Comparison of ENCODE assay signal across 25 cellular contexts in the genomic region with DNA sequence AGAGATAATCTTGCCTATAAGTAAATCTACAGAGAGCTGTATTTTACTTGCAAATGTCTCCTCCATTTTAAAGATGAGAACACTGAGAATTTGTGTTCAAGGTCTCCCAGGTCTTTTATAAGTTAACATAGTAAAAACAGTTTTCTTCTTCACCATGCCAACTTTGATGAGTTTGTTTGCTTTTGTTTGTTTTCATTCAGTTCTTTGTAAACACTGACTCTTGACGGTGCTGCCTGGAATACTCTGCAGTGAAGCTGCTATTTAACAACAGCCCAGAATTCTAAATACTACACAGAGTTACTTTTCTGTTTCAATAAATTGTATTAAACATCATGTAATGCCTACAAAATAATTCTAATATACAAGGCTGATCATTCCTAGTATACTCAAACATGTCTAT. TPM values are rescaled to one million over a fixed set of nuclear protein-coding genes. Genes with fewer than 3 reads are reported as not detected.
A peak's percentile ranks its signal among the peaks of the same experiment; 100 is the strongest.
DNase-seq lines count a peak whose midpoint lies in the region; ATAC-seq, FAIRE-seq and TF ChIP-seq lines count a peak whose summit lies in the region.
"Had no signal": no experiment of that assay in that cellular context is flagged by ENCODE, and none has a peak within 500 bp of the region (broad histone marks: within the 10 kb centered on the region; RNA-seq: fewer than 3 reads in every experiment).

No MANE protein-coding gene starts in this region.

- TF ChIP-seq RAD21 in A549 (conservative IDR thresholded peaks at IDR 0.05 in 1 of 2, IDR thresholded peaks at IDR 0.05 in 1 of 2) = no peak

- H4K91ac ChIP-seq in mesenchymal stem cell (ENCODE audit: low read length) (no peak overlapping the region), neuronal stem cell (ENCODE audit: low read depth, low read length, poor library complexity) (no peak overlapping the region)

- no peak overlapping the region for H3K9ac ChIP-seq in mesenchymal stem cell (ENCODE audit: low read length)
- no peak overlapping the region for H3K9ac ChIP-seq in neuronal stem cell (ENCODE audit: low read depth, low read length, poor library complexity)
- H3K9ac ChIP-seq: BLaER1 treated with 17β-estradiol and CSF1 and Interleukin-3, amounts not matched to agents 10 nM and 100 nM had no signal

- H2BK12ac ChIP-seq in mesenchymal stem cell (ENCODE audit: low read length in 2 of 2) (no peak overlapping the region), neuronal stem cell (ENCODE audit: low read length) (no peak overlapping the region)

- TF ChIP-seq EP300 in A549 (IDR thresholded peaks at IDR 0.05) = no peak

- H3K9me3 ChIP-seq in A549 = no peaks in the 10 kb centered on the region
- no peaks in the 10 kb centered on the region for H3K9me3 ChIP-seq in left lung
- H3K9me3 ChIP-seq in mesenchymal stem cell (ENCODE audit: control insufficient read depth, low read length) = no peaks in the 10 kb centered on the region
- no peaks in the 10 kb centered on the region for H3K9me3 ChIP-seq in neuronal stem cell (replicated peaks in 1 of 2; ENCODE audit: control insufficient read depth in 2 of 2, insufficient read depth in 1 of 2, low read depth in 1 of 2, low read length in 2 of 2)
- H3K9me3 ChIP-seq: BLaER1 treated with 17β-estradiol and CSF1 and Interleukin-3, amounts not matched to agents 10 nM and 100 nM; Caco-2 had no signal

- CTCF ChIA-PET in A549 (lab: Yijun Ruan, JAX) = interaction anchor here (0.9 to 2.8 kb wide), 3 partner anchors 11 to 125 kb away, joined by 3 to 18 read pairs (median 3); no protein-coding TSS in a partner anchor

- H3K4me2 ChIP-seq in A549 (peak overlapping the region; percentile 52), mesenchymal stem cell (ENCODE audit: low read length, poor library complexity, severe bottlenecking) (no peak overlapping the region), neuronal stem cell (ENCODE audit: insufficient read depth, low read length, poor library complexity, severe bottlenecking) (no peak overlapping the region)

- no peak overlapping the region for H3K4me3 Mint-ChIP-seq in progenitor cell of endocrine pancreas (ENCODE audit: low read depth)
- H3K4me3 Mint-ChIP-seq: CD8-positive, alpha-beta T cell had no signal

- H3K4me3 ChIP-seq in A549 = no peak overlapping the region
- H3K4me3 ChIP-seq in left lung = no peak overlapping the region
- H3K4me3 ChIP-seq in mesenchymal stem cell (ENCODE audit: insufficient read depth in 1 of 2, low read depth in 1 of 2, low read length in 2 of 2) = no peak overlapping the region
- H3K4me3 ChIP-seq in neuronal stem cell (ENCODE audit: low read length in 2 of 2) = no peak overlapping the region
- H3K4me3 ChIP-seq: BLaER1 treated with 17β-estradiol and CSF1 and Interleukin-3, amounts not matched to agents 10 nM and 100 nM had no signal

- POLR2A ChIA-PET in A549 (lab: Yijun Ruan, JAX) = no interaction called here

- peaks cover 24% of the 10 kb centered on the region for H3K4me1 Mint-ChIP-seq in progenitor cell of endocrine pancreas (ENCODE audit: low read depth)

- FAIRE-seq in A549 (lab: Jason Lieb, UNC) = peak; percentile 51
- FAIRE-seq: A204.1, H54 had no signal

- 4% methylated on average over 1 of the region's 1 CpG for WGBS in A549 (ENCODE audit: missing lambda C conversion rate)
- no CpG with 5 or more reads among the region's 1 CpG for WGBS in mesenchymal stem cell
- WGBS in neuronal stem cell (ENCODE audit: extremely low coverage in 2 of 2, insufficient read length in 2 of 2, insufficient replicate concordance in 1 of 2), 2 donors = no CpG with 5 or more reads among the region's 1 CpG

- H3K27me3 ChIP-seq in left lung (no peaks in the 10 kb centered on the region), mesenchymal stem cell (ENCODE audit: control insufficient read depth in 1 of 2, insufficient read depth in 1 of 2, low read length in 2 of 2) (no peaks in the 10 kb centered on the region), neuronal stem cell (ENCODE audit: control insufficient read depth in 3 of 3, insufficient read depth in 3 of 3, low read depth in 1 of 3, low read length in 3 of 3) (no peaks in the 10 kb centered on the region)
- H3K27me3 ChIP-seq: BLaER1 treated with 17β-estradiol and CSF1 and Interleukin-3, amounts not matched to agents 10 nM and 100 nM had no signal

- no peak overlapping the region for H3K4ac ChIP-seq in mesenchymal stem cell (ENCODE audit: low read depth in 1 of 2, low read length in 2 of 2)
- H3K4ac ChIP-seq in neuronal stem cell (ENCODE audit: low read length) = no peak overlapping the region

- H4K8ac ChIP-seq in mesenchymal stem cell (ENCODE audit: low read length) (no peak overlapping the region), neuronal stem cell (ENCODE audit: low read depth, low read length) (no peak overlapping the region)

- no peaks in the 10 kb centered on the region for H3K9me3 Mint-ChIP-seq in progenitor cell of endocrine pancreas (ENCODE audit: low read depth)
- H3K9me3 Mint-ChIP-seq: CD8-positive, alpha-beta T cell had no signal

- H3K36me3 ChIP-seq in left lung (peaks cover 3 to 40% of the 10 kb centered on the region in 2 donors), mesenchymal stem cell (ENCODE audit: control insufficient read depth in 1 of 2, insufficient read depth in 2 of 2, low read depth in 1 of 2, low read length in 2 of 2) (peaks cover 23 to 97% of the 10 kb centered on the region in 2 experiments), neuronal stem cell (replicated peaks in 1 of 2; ENCODE audit: control insufficient read depth in 2 of 2, insufficient read depth in 2 of 2, low read length in 2 of 2) (peaks cover 11 to 100% of the 10 kb centered on the region in 2 donors)

- no peak overlapping the region for H3K23ac ChIP-seq in mesenchymal stem cell (ENCODE audit: low read length in 2 of 2)
- H3K23ac ChIP-seq in neuronal stem cell (ENCODE audit: low read depth, low read length, poor library complexity) = no peak overlapping the region

- H2AK5ac ChIP-seq in mesenchymal stem cell (ENCODE audit: low read length, severe bottlenecking) (no peak overlapping the region), neuronal stem cell (ENCODE audit: low read depth, low read length) (no peak overlapping the region)

- no peak for TF ChIP-seq POLR2A in A549 (IDR thresholded peaks at IDR 0.05; ENCODE audit: low read length)

- H2BK15ac ChIP-seq in mesenchymal stem cell (ENCODE audit: low read depth, poor library complexity, severe bottlenecking) (no peak overlapping the region), neuronal stem cell (ENCODE audit: low read length) (no peak overlapping the region)

- no peak overlapping the region for H2BK120ac ChIP-seq in mesenchymal stem cell (ENCODE audit: low read depth, low read length)
- H2BK120ac ChIP-seq in neuronal stem cell (ENCODE audit: low read depth, low read length) = no peak overlapping the region

- H3K79me1 ChIP-seq in mesenchymal stem cell (replicated peaks; ENCODE audit: low read length, poor library complexity, severe bottlenecking) (peaks cover 25% of the 10 kb centered on the region), neuronal stem cell (ENCODE audit: low read depth, low read length) (no peaks in the 10 kb centered on the region)

- no peak overlapping the region for H2BK5ac ChIP-seq in mesenchymal stem cell (ENCODE audit: low read depth, low read length, poor library complexity, severe bottlenecking)
- no peak overlapping the region for H2BK5ac ChIP-seq in neuronal stem cell (ENCODE audit: low read length)

- no peak for TF ChIP-seq CTCF in A549 (IDR thresholded peaks at IDR 0.05)
- no peak for TF ChIP-seq CTCF in left lung (IDR thresholded peaks at IDR 0.05)
- no peak for TF ChIP-seq CTCF in progenitor cell of endocrine pancreas (IDR thresholded peaks at IDR 0.05; ENCODE audit: unreplicated experiment)

- no peaks in the 10 kb centered on the region for H3K27me3 Mint-ChIP-seq in progenitor cell of endocrine pancreas

- H2AFZ ChIP-seq in mesenchymal stem cell (ENCODE audit: low read depth, low read length) (no peak overlapping the region), neuronal stem cell (ENCODE audit: low read length) (no peak overlapping the region)

- intact Hi-C loops in left lung (cut with DNase I) = no loop called here

- H3K14ac ChIP-seq in mesenchymal stem cell (ENCODE audit: low read length in 2 of 2) = no peak overlapping the region
- H3K14ac ChIP-seq in neuronal stem cell (ENCODE audit: low read length) = no peak overlapping the region

- H3K27ac Mint-ChIP-seq in progenitor cell of endocrine pancreas = peak overlapping the region; percentile 21
- H3K27ac Mint-ChIP-seq: CD8-positive, alpha-beta T cell had no signal

- ATAC-seq in A549 (peak in 1 of 2 experiments; percentile 62; a peak in 2 of 6 replicates), left lung (no peak), GM19351 (IDR thresholded peaks at IDR 0.05; ENCODE audit: unreplicated experiment) (no peak)
- ATAC-seq: CD8-positive, alpha-beta T cell; Panc1 had no signal

- H3K4me1 ChIP-seq in A549 (peaks cover 37% of the 10 kb centered on the region), left lung (peaks cover 22 to 29% of the 10 kb centered on the region in 2 donors), mesenchymal stem cell (ENCODE audit: control insufficient read depth, insufficient read depth, low read depth, low read length) (no peaks in the 10 kb centered on the region), neuronal stem cell (ENCODE audit: control insufficient read depth in 2 of 2, insufficient read depth in 1 of 2, low read depth in 1 of 2, low read length in 2 of 2) (no peaks in the 10 kb centered on the region)

- peak overlapping the region in 1 of 2 experiments; percentile 39; a peak in 2 of 6 replicates for H3K27ac ChIP-seq in A549
- H3K27ac ChIP-seq in left lung = peak overlapping the region; percentile 34 to 83
- no peak overlapping the region for H3K27ac ChIP-seq in mesenchymal stem cell (ENCODE audit: low read length, poor library complexity, severe bottlenecking)
- no peak overlapping the region for H3K27ac ChIP-seq in neuronal stem cell (replicated peaks; ENCODE audit: low read length)
- H3K27ac ChIP-seq: RWPE1 had no signal

- peaks cover 31% of the 10 kb centered on the region for H3K36me3 Mint-ChIP-seq in progenitor cell of endocrine pancreas (ENCODE audit: insufficient read depth)

- peak in 1 of 2 experiments; percentile 46 for DNase-seq in A549 (ENCODE audit: low read depth in 1 of 2, low spot score in 1 of 2)
- DNase-seq in NCI-H526 treated with DMSO at 0.1 percent for 48 hours (lab: John Stamatoyannopoulos, UW) = peak; percentile 60
- no peak for DNase-seq in left lung
- no peak for DNase-seq in progenitor cell of endocrine pancreas (ENCODE audit: low spot score, unreplicated experiment)
- no peak for DNase-seq in mesenchymal stem cell
- no peak for DNase-seq in neuronal stem cell (ENCODE audit: low spot score)
- DNase-seq in DMS79 (lab: John Stamatoyannopoulos, UW) = no peak
- DNase-seq: AML-193; Caco-2; CD8-positive, alpha-beta T cell; DND-41; MV-4-11; NCI-H1105; NCI-H1436 treated with DMSO at 0.1 percent for 48 hours; NCI-H187 treated with DMSO at 0.1 percent for 48 hours; NCI-H2171 treated with DMSO at 0.1 percent for 48 hours; NCI-H446; NCI-H524 treated with DMSO at 0.1 percent for 48 hours; SHP77 had no signal

- H3K18ac ChIP-seq in mesenchymal stem cell (ENCODE audit: low read depth in 1 of 2, low read length in 2 of 2) (no peak overlapping the region), neuronal stem cell (ENCODE audit: low read length) (no peak overlapping the region)

RNA-seq across cellular contexts. Expression of gene PITPNM3, which starts 41.4 kb away (rescaled TPM):
- 0.80 and 0.93 TPM in 2 replicates for polyA plus RNA-seq in A549 (2011; rRNA removed)
- polyA plus RNA-seq in A549 (2012; cell fraction: cytosol; rRNA removed) = 0.67 and 1.1 TPM in 2 replicates
- polyA plus RNA-seq in A549 (2012; cell fraction: nucleus; rRNA removed) = 3.8 and 4.0 TPM in 2 replicates
- 1.8 to 2.3 TPM (median 2.2 TPM) in 3 replicates for polyA plus RNA-seq in A549 (2017; fragmentation: RNase III; extraction: RNeasy Plus Mini Kit Qiagen cat#74134 plus additional on column Dnase treatment)
- polyA minus RNA-seq in A549 (2011; rRNA and poly(A)+ RNA removed) = 1.0 and 1.4 TPM in 2 replicates
- total RNA-seq in left lung = 10 to 100 TPM; 12.3 to 13.8 TPM
- total RNA-seq in progenitor cell of endocrine pancreas = 2.8 and 3.3 TPM in 2 replicates
- 0.26 TPM for polyA plus RNA-seq in mesenchymal stem cell (2013, experiment 1 of 2)
- polyA plus RNA-seq in mesenchymal stem cell (2013, experiment 2 of 2) = 0.25 TPM
- polyA plus RNA-seq in neuronal stem cell (2013, experiment 1 of 2) = 2.0 TPM
- 2.0 TPM for polyA plus RNA-seq in neuronal stem cell (2013, experiment 2 of 2)

RNA-seq across cellular contexts. Expression of gene KIAA0753, which starts 42.8 kb away (rescaled TPM):
- polyA plus RNA-seq in A549 (2011; rRNA removed) = 15.2 and 21.5 TPM in 2 replicates
- polyA plus RNA-seq in A549 (2012; cell fraction: cytosol; rRNA removed) = 4.4 and 5.1 TPM in 2 replicates
- polyA plus RNA-seq in A549 (2012; cell fraction: nucleus; rRNA removed) = 5.5 and 11.7 TPM in 2 replicates
- 13.6 to 16.1 TPM (median 14.1 TPM) in 3 replicates for polyA plus RNA-seq in A549 (2017; fragmentation: RNase III; extraction: RNeasy Plus Mini Kit Qiagen cat#74134 plus additional on column Dnase treatment)
- polyA minus RNA-seq in A549 (2011; rRNA and poly(A)+ RNA removed) = 20.8 and 21.1 TPM in 2 replicates
- total RNA-seq in left lung = 10 to 100 TPM; 15.8 to 18.6 TPM
- 55.9 and 58.2 TPM in 2 replicates for total RNA-seq in progenitor cell of endocrine pancreas
- 9.2 TPM for polyA plus RNA-seq in mesenchymal stem cell (2013, experiment 1 of 2)
- 9.4 TPM for polyA plus RNA-seq in mesenchymal stem cell (2013, experiment 2 of 2)
- 14.1 TPM for polyA plus RNA-seq in neuronal stem cell (2013, experiment 1 of 2)
- polyA plus RNA-seq in neuronal stem cell (2013, experiment 2 of 2) = 14.9 TPM

RNA-seq across cellular contexts. Expression of gene TXNDC17, which starts 43.1 kb away (rescaled TPM):
- polyA plus RNA-seq in A549 (2011; rRNA removed) (517 and 572 TPM in 2 replicates), A549 (2017; fragmentation: RNase III; extraction: RNeasy Plus Mini Kit Qiagen cat#74134 plus additional on column Dnase treatment) (621 to 751 TPM (median 643 TPM) in 3 replicates)
- 876 and 1,178 TPM in 2 replicates for polyA plus RNA-seq in A549 (2012; cell fraction: cytosol; rRNA removed)
- polyA plus RNA-seq in A549 (2012; cell fraction: nucleus; rRNA removed) = 419 and 424 TPM in 2 replicates
- 43.1 and 59.7 TPM in 2 replicates for polyA minus RNA-seq in A549 (2011; rRNA and poly(A)+ RNA removed)
- total RNA-seq in left lung (100 to 1,000 TPM in 1 of 2 donors, 10 to 100 TPM in 1; 93.1 to 102 TPM), progenitor cell of endocrine pancreas (104 and 105 TPM in 2 replicates)
- 162 TPM for polyA plus RNA-seq in mesenchymal stem cell (2013, experiment 1 of 2)
- 181 TPM for polyA plus RNA-seq in mesenchymal stem cell (2013, experiment 2 of 2)
- polyA plus RNA-seq in neuronal stem cell (2013, experiment 1 of 2) = 130 TPM
- 139 TPM for polyA plus RNA-seq in neuronal stem cell (2013, experiment 2 of 2)

RNA-seq across cellular contexts. Expression of gene MED31, which starts 53.7 kb away (rescaled TPM):
- polyA plus RNA-seq in A549 (2011; rRNA removed) (49.0 and 50.2 TPM in 2 replicates), A549 (2017; fragmentation: RNase III; extraction: RNeasy Plus Mini Kit Qiagen cat#74134 plus additional on column Dnase treatment) (27.9 to 32.2 TPM (median 31.8 TPM) in 3 replicates)
- 22.9 and 25.0 TPM in 2 replicates for polyA plus RNA-seq in A549 (2012; cell fraction: cytosol; rRNA removed)
- polyA plus RNA-seq in A549 (2012; cell fraction: nucleus; rRNA removed) = 6.4 and 11.0 TPM in 2 replicates
- 11.4 and 14.4 TPM in 2 replicates for polyA minus RNA-seq in A549 (2011; rRNA and poly(A)+ RNA removed)
- total RNA-seq in left lung (10 to 100 TPM; 19.1 to 26.8 TPM), progenitor cell of endocrine pancreas (17.8 and 18.2 TPM in 2 replicates)
- polyA plus RNA-seq in mesenchymal stem cell (2013, experiment 1 of 2) = 58.4 TPM
- polyA plus RNA-seq in mesenchymal stem cell (2013, experiment 2 of 2) = 61.3 TPM
- polyA plus RNA-seq in neuronal stem cell (2013, experiment 1 of 2) = 39.1 TPM
- polyA plus RNA-seq in neuronal stem cell (2013, experiment 2 of 2) = 41.1 TPM

RNA-seq across cellular contexts. Expression of gene C17orf100, which starts 53.8 kb away (rescaled TPM):
- 4.1 and 4.2 TPM in 2 replicates for polyA plus RNA-seq in A549 (2011; rRNA removed)
- 2.1 and 2.9 TPM in 2 replicates for polyA plus RNA-seq in A549 (2012; cell fraction: cytosol; rRNA removed)
- polyA plus RNA-seq in A549 (2012; cell fraction: nucleus; rRNA removed) = 1.6 and 2.0 TPM in 2 replicates
- polyA plus RNA-seq in A549 (2017; fragmentation: RNase III; extraction: RNeasy Plus Mini Kit Qiagen cat#74134 plus additional on column Dnase treatment) = 2.4 to 3.1 TPM (median 2.6 TPM) in 3 replicates
- polyA minus RNA-seq in A549 (2011; rRNA and poly(A)+ RNA removed) = 1.9 TPM in 2 replicates
- 1 to 10 TPM; 1.3 to 2.2 TPM for total RNA-seq in left lung
- total RNA-seq in progenitor cell of endocrine pancreas = 6.1 TPM in 2 replicates
- 2.1 TPM for polyA plus RNA-seq in mesenchymal stem cell (2013, experiment 1 of 2)
- polyA plus RNA-seq in mesenchymal stem cell (2013, experiment 2 of 2) = 1.9 TPM
- 7.5 TPM for polyA plus RNA-seq in neuronal stem cell (2013, experiment 1 of 2)
- 7.7 TPM for polyA plus RNA-seq in neuronal stem cell (2013, experiment 2 of 2)

Comparison
In these comparisons a context has a peak if more than half of its experiments do, and no peak if none do; other contexts are left out.
1. H3K27ac ChIP-seq: peak in left lung (2 of 2); none in mesenchymal stem cell (single experiment) and neuronal stem cell (single experiment).